8 cellular contexts compared by ENCODE assay signal in genomic region chr2:37344453-37345361, GRCh38. TPM values are rescaled to one million over a fixed set of nuclear protein-coding genes. Genes with fewer than 3 reads are reported as not detected.
DNase-seq lines count a peak whose midpoint lies in the region; ATAC-seq and TF ChIP-seq lines count a peak whose summit lies in the region.

TSS of gene QPCT (plus strand) at chr2:37344630. CDS start at chr2:37344732, 102 bp downstream.

- peak within 1 kb of the TSS; percentile 52 to 56 for H3K9ac ChIP-seq in duodenal mucosa (ENCODE audit: low read depth in 1 of 2, low read length in 2 of 2)

- no peaks in the 10 kb centered on the region for H3K9me3 ChIP-seq in duodenal mucosa (ENCODE audit: control insufficient read depth in 1 of 2, low read length in 2 of 2)
- H3K9me3 ChIP-seq in lung (ENCODE audit: control insufficient read depth in 2 of 2, insufficient read depth in 1 of 2, low read length in 1 of 2) = no peaks in the 10 kb centered on the region

- TF ChIP-seq EP300 in Ishikawa (IDR thresholded peaks at IDR 0.05; ENCODE audit: borderline replicate concordance) = no peak

- H3K4me1 ChIP-seq in duodenal mucosa (ENCODE audit: control insufficient read depth in 1 of 2, insufficient read depth in 2 of 2, low read length in 2 of 2) (peaks cover 3 to 11% of the 10 kb centered on the region in 2 donors), lung (ENCODE audit: control insufficient read depth in 2 of 2, insufficient read depth in 2 of 2, low read length in 2 of 2) (peaks cover 1 to 9% of the 10 kb centered on the region in 2 donors)

- no peak within 1 kb of the TSS for H3K27ac ChIP-seq in duodenal mucosa (ENCODE audit: low read depth, low read length)
- peak within 1 kb of the TSS; percentile 32 to 46 for H3K27ac ChIP-seq in lung (ENCODE audit: low read depth in 1 of 2, low read length in 1 of 2)

- peak within 1 kb of the TSS; percentile 67 to 80 for H3K4me3 ChIP-seq in duodenal mucosa (ENCODE audit: low read depth in 1 of 2, low read length in 2 of 2)
- H3K4me3 ChIP-seq in lung = peak within 1 kb of the TSS; percentile 68

- peaks cover 22% of the 10 kb centered on the region for H3K4me1 Mint-ChIP-seq in activated CD4-positive, alpha-beta T cell treated with anti-CD3 and anti-CD28 coated beads, Interleukin-2, amount 10 ng/mL, durations not matched to agents 24 days and 14 days

- ATAC-seq in lung (ENCODE audit: insufficient read depth, low FRiP score) = peak; percentile 48
- ATAC-seq in HG03457 (IDR thresholded peaks at IDR 0.05; ENCODE audit: unreplicated experiment) = no peak
- no peak for ATAC-seq in GM21576 (IDR thresholded peaks at IDR 0.05; ENCODE audit: unreplicated experiment)

- H3K36me3 ChIP-seq in duodenal mucosa (ENCODE audit: control insufficient read depth in 1 of 2, insufficient read depth in 2 of 2, low read length in 2 of 2) = no peaks in the 10 kb centered on the region
- H3K36me3 ChIP-seq in lung (ENCODE audit: control insufficient read depth in 2 of 2, insufficient read depth in 2 of 2, low read length in 2 of 2) = no peaks in the 10 kb centered on the region

- H3K9me3 Mint-ChIP-seq in activated CD4-positive, alpha-beta T cell treated with anti-CD3 and anti-CD28 coated beads, Interleukin-2, amount 10 ng/mL, durations not matched to agents 24 days and 14 days = no peaks in the 10 kb centered on the region

- no peak for TF ChIP-seq RAD21 in Ishikawa (IDR thresholded peaks at IDR 0.05; ENCODE audit: low read depth)

- WGBS in lung, 2 donors = 2 to 4% methylated on average over 53 to 73 of the region's 73 CpGs

- intact Hi-C loops in activated CD4-positive, alpha-beta T cell treated with anti-CD3 and anti-CD28 coated beads, Interleukin-2, amount 10 ng/mL, durations not matched to agents 24 days and 14 days (cut with micrococcal nuclease) = loop anchor here (5.0 kb wide), 1 partner anchor 33 kb away; no protein-coding TSS in a partner anchor

- H3K4me3 Mint-ChIP-seq in activated CD4-positive, alpha-beta T cell treated with anti-CD3 and anti-CD28 coated beads, Interleukin-2, amount 10 ng/mL, durations not matched to agents 24 days and 14 days = peak within 1 kb of the TSS; percentile 83

- DNase-seq in GM13976 (ENCODE audit: low spot score) (peak; percentile 79), lung (ENCODE audit: low spot score) (peak; percentile 33)
- DNase-seq in activated CD4-positive, alpha-beta T cell treated with anti-CD3 and anti-CD28 coated beads, Interleukin-2, amount 10 ng/mL, durations not matched to agents 24 days and 14 days = peak; percentile 79
- DNase-seq in stimulated activated CD8-positive, alpha-beta memory T cell treated with anti-CD3 and anti-CD28 coated beads, Interleukin-4, amount 100 ng/mL, for 48 hours = peak; percentile 70

- no peaks in the 10 kb centered on the region for H3K27me3 ChIP-seq in duodenal mucosa (ENCODE audit: control insufficient read depth in 1 of 2, insufficient read depth in 2 of 2, low read length in 2 of 2)
- no peaks in the 10 kb centered on the region for H3K27me3 ChIP-seq in lung (ENCODE audit: control insufficient read depth, insufficient read depth)

- in situ Hi-C loops in GM13976 (cut with MboI; ENCODE audit: low sequenced_read_pairs, unreplicated experiment) = no loop called here

- peaks cover 82% of the 10 kb centered on the region for H3K27me3 Mint-ChIP-seq in activated CD4-positive, alpha-beta T cell treated with anti-CD3 and anti-CD28 coated beads, Interleukin-2, amount 10 ng/mL, durations not matched to agents 24 days and 14 days

- TF ChIP-seq CTCF in GM13976 (IDR thresholded peaks at IDR 0.05; ENCODE audit: borderline replicate concordance, control extremely low read depth, extremely low read depth, insufficient read depth, missing control alignments) (no peak), lung (IDR thresholded peaks at IDR 0.05; ENCODE audit: control extremely low read depth, extremely low read depth) (no peak)

- H3K36me3 Mint-ChIP-seq in activated CD4-positive, alpha-beta T cell treated with anti-CD3 and anti-CD28 coated beads, Interleukin-2, amount 10 ng/mL, durations not matched to agents 24 days and 14 days (ENCODE audit: low read depth) = no peaks in the 10 kb centered on the region

- H3K27ac Mint-ChIP-seq in activated CD4-positive, alpha-beta T cell treated with anti-CD3 and anti-CD28 coated beads, Interleukin-2, amount 10 ng/mL, durations not matched to agents 24 days and 14 days = no peak within 1 kb of the TSS

TF ChIP-seq in Ishikawa, 13 proteins besides CTCF, POLR2A, EP300 and RAD21:
- TF ChIP-seq ZBTB7A (IDR thresholded peaks at IDR 0.05; ENCODE audit: low read depth) (peak; percentile 12; the same call in 1 of the 2 replicates), TAF1 (IDR thresholded peaks at IDR 0.05; ENCODE audit: low read depth) (no peak)

RNA-seq across cellular contexts. Expression of gene QPCT, which starts in this region (rescaled TPM):
- total RNA-seq in activated CD4-positive, alpha-beta T cell treated with anti-CD3 and anti-CD28 coated beads, Interleukin-2, amount 10 ng/mL, durations not matched to agents 24 days and 14 days = 2.0 and 2.1 TPM in 2 replicates
- total RNA-seq in lung = 1 to 10 TPM; 5.8 to 9.1 TPM
- 10 to 100 TPM in 1 of 2 donors, 1 to 10 TPM in 1; 3.0 to 34.1 TPM for polyA plus RNA-seq in lung
